In the genomic region with DNA sequence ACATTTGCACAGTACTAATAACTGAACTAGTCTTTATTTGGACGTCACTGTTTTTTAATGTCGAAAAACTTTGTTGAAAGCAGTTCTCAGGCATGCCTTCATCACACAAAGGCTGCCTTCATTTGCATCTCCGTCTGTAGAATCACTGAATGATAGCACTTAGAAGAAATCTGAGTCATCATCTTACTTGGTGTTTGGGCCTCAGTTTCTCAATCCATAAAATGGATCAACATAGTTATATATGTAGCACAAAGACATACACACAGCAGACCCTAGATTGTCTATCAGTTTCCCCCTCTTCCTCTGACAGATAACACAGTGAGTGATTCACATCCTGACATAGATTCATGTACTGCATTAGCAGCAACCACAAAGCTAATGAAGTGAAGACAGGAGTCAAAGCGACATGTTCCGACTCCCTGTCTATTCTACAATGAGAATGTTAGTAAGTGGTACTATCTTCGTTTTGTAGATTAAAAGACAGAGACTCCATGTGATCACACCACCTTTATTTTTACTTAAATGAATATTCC, we compare ENCODE assay signal across 31 cellular contexts.
"Had no signal": no experiment of that assay in that cellular context is flagged by ENCODE, and none has a peak within 500 bp of the region (broad histone marks: within the 10 kb centered on the region; RNA-seq: fewer than 3 reads in every experiment).

No MANE protein-coding gene starts in this region.

- H3K4me1 ChIP-seq: ascending aorta had no signal

- H3K36me3 ChIP-seq: ascending aorta, cardiac muscle cell had no signal

- FAIRE-seq: bronchial epithelial cell, TTC549 had no signal

- H3K27me3 ChIP-seq: ascending aorta, cardiac muscle cell had no signal

- ATAC-seq: activated CD8-positive, alpha-beta T cell treated with anti-CD3 and anti-CD28 coated beads for 36 hours; activated naive CD8-positive, alpha-beta T cell treated with anti-CD3 and anti-CD28 coated beads, Interleukin-2, amount 50 U/mL, for 24 hours; activated T-cell treated with anti-CD3 and anti-CD28 coated beads, Interleukin-2, amount 50 U/mL, for 4 hours; activated T-cell treated with anti-CD3 and anti-CD28 coated beads, Interleukin-2, amount 50 U/mL, for 72 hours; activated T-helper 17 cell treated with anti-CD3 and anti-CD28 coated beads, Interleukin-2, amount 50 U/mL, for 72 hours; T-cell; T-helper 17 cell had no signal

- H3K27ac ChIP-seq: ascending aorta, cardiac muscle cell, VCaP had no signal

- H3K9me3 ChIP-seq: ascending aorta had no signal

- DNase-seq: activated B cell treated with CpG ODN at 0.5 μM for 24 hours; activated CD4-positive, alpha-beta memory T cell treated with anti-CD3 and anti-CD28 coated beads for 36 hours; activated CD4-positive, alpha-beta T cell treated with anti-CD3 and anti-CD28 coated beads for 4 hours; activated CD4-positive, alpha-beta T cell treated with anti-CD3 and anti-CD28 coated beads, Interleukin-2, amount 10 ng/mL, durations not matched to agents 24 days and 14 days; activated CD4-positive, alpha-beta T cell treated with anti-CD3 and anti-CD28 coated beads, Interleukin-2, amount 50 U/mL, for 1 hour; activated CD4-positive, alpha-beta T cell treated with anti-CD3 and anti-CD28 coated beads, Interleukin-2, amount 50 U/mL, for 4 hours; activated CD4-positive, CD25-positive, alpha-beta regulatory T cell treated with anti-CD3 and anti-CD28 coated beads, Interleukin-2, amount 50 U/mL, for 72 hours; activated CD8-positive, alpha-beta memory T cell treated with anti-CD3 and anti-CD28 coated beads, Interleukin-2, amount 50 U/mL, for 4 hours; activated CD8-positive, alpha-beta T cell treated with anti-CD3 and anti-CD28 coated beads for 36 hours; activated effector memory CD4-positive, alpha-beta T cell treated with Interleukin-2 at 50 U/mL for 16 hours; activated gamma-delta T cell; activated naive CD4-positive, alpha-beta T cell treated with anti-CD3 and anti-CD28 coated beads, Interleukin-2, amount 10 ng/mL, durations not matched to agents 7 days and 5 days; activated naive CD4-positive, alpha-beta T cell treated with Interleukin-2 at 50 U/mL for 16 hours; activated naive CD8-positive, alpha-beta T cell treated with anti-CD3 and anti-CD28 coated beads, Interleukin-2, amount 10 ng/mL, durations not matched to agents 7 days and 5 days; activated naive CD8-positive, alpha-beta T cell treated with anti-CD3 and anti-CD28 coated beads, Interleukin-2, amount 50 U/mL, for 24 hours; activated T-cell treated with anti-CD3 and anti-CD28 coated beads for 4 hours; activated T-cell treated with anti-CD3 and anti-CD28 coated beads, Interleukin-2, amount 50 U/mL, for 1 hour; activated T-cell treated with anti-CD3 and anti-CD28 coated beads, Interleukin-2, amount 50 U/mL, for 4 hours; activated T-cell treated with anti-CD3 and anti-CD28 coated beads, Interleukin-2, amount 50 U/mL, for 72 hours; amygdala; anterior cingulate cortex; central memory CD4-positive, alpha-beta T cell; T-cell; T-helper 17 cell; T-helper 9 cell had no signal

- H3K4me3 ChIP-seq: ascending aorta, cardiac muscle cell had no signal
